In genomic region chr6:82364087-82365010, GRCh38 we compare ENCODE assay signal across 8 cellular contexts. TPM values are rescaled to one million over a fixed set of nuclear protein-coding genes. Genes with fewer than 3 reads are reported as not detected.
DNase-seq lines count a peak whose midpoint lies in the region; ATAC-seq and TF ChIP-seq lines count a peak whose summit lies in the region.

No MANE protein-coding gene starts in this region.

- peaks cover 18% of the 10 kb centered on the region for H3K4me1 Mint-ChIP-seq in activated naive CD4-positive, alpha-beta T cell treated with anti-CD3 and anti-CD28 coated beads, Interleukin-2, amount 50 U/mL, for 24 hours
- peaks cover 23% of the 10 kb centered on the region for H3K4me1 Mint-ChIP-seq in osteocyte (ENCODE audit: unreplicated experiment)

- peak; percentile 79 for DNase-seq in Daoy (ENCODE audit: low read depth)
- peak; percentile 53 for DNase-seq in NCI-H1105 treated with DMSO at 0.1 percent for 48 hours (lab: John Stamatoyannopoulos, UW)
- DNase-seq in Right ventricle myocardium superior: peak; percentile 72
- peak; percentile 86 for DNase-seq in osteocyte (ENCODE audit: extremely low spot score, unreplicated experiment)
- DNase-seq in stimulated activated naive CD4-positive, alpha-beta T cell treated with Interleukin-2 at 50 U/mL for 16 hours (lab: John Stamatoyannopoulos, UW): no peak

- intact Hi-C loops in Right ventricle myocardium superior (cut with DNase I): no loop called here

- H3K27ac Mint-ChIP-seq in activated naive CD4-positive, alpha-beta T cell treated with anti-CD3 and anti-CD28 coated beads, Interleukin-2, amount 50 U/mL, for 24 hours: no peak overlapping the region
- peak overlapping the region; percentile 90 for H3K27ac Mint-ChIP-seq in osteocyte (ENCODE audit: unreplicated experiment)

- peaks cover 42% of the 10 kb centered on the region for H3K27me3 Mint-ChIP-seq in activated naive CD4-positive, alpha-beta T cell treated with anti-CD3 and anti-CD28 coated beads, Interleukin-2, amount 50 U/mL, for 24 hours
- peaks cover 35% of the 10 kb centered on the region for H3K27me3 Mint-ChIP-seq in osteocyte (ENCODE audit: unreplicated experiment)

- peaks cover 6% of the 10 kb centered on the region for H3K9me3 Mint-ChIP-seq in activated naive CD4-positive, alpha-beta T cell treated with anti-CD3 and anti-CD28 coated beads, Interleukin-2, amount 50 U/mL, for 24 hours
- H3K9me3 Mint-ChIP-seq in osteocyte (ENCODE audit: unreplicated experiment): no peaks in the 10 kb centered on the region

- TF ChIP-seq CTCF in osteocyte (IDR thresholded peaks at IDR 0.05): no peak

- ATAC-seq in GM21619 (IDR thresholded peaks at IDR 0.05; ENCODE audit: unreplicated experiment) (peak; percentile 34), Right ventricle myocardium superior (ENCODE audit: poor library complexity) (peak; percentile 84), GM18867 (IDR thresholded peaks at IDR 0.05; ENCODE audit: unreplicated experiment) (no peak)

- no peaks in the 10 kb centered on the region for H3K36me3 Mint-ChIP-seq in activated naive CD4-positive, alpha-beta T cell treated with anti-CD3 and anti-CD28 coated beads, Interleukin-2, amount 50 U/mL, for 24 hours
- peaks cover 11% of the 10 kb centered on the region for H3K36me3 Mint-ChIP-seq in osteocyte (ENCODE audit: unreplicated experiment)

- H3K4me3 Mint-ChIP-seq in activated naive CD4-positive, alpha-beta T cell treated with anti-CD3 and anti-CD28 coated beads, Interleukin-2, amount 50 U/mL, for 24 hours: peak overlapping the region; percentile 77
- H3K4me3 Mint-ChIP-seq in osteocyte (ENCODE audit: unreplicated experiment): peak overlapping the region; percentile 96

RNA-seq across cellular contexts. Expression of gene TPBG, which starts 0.7 kb away (rescaled TPM):
- total RNA-seq in Daoy (2014; rRNA removed; shearing (Covaris generic)): 24.7 and 33.2 TPM in 2 replicates
- 1.9 TPM for total RNA-seq in Right ventricle myocardium superior
- 44.1 and 47.1 TPM in 2 replicates for total RNA-seq in osteocyte
